In genomic region chr3:88231207-88231606, GRCh38 we compare ENCODE assay signal across 33 cellular contexts.
DNase-seq lines count a peak whose midpoint lies in the region; ATAC-seq and TF ChIP-seq lines count a peak whose summit lies in the region.
"Had no signal": no experiment of that assay in that cellular context is flagged by ENCODE, and none has a peak within 500 bp of the region (broad histone marks: within the 10 kb centered on the region; RNA-seq: fewer than 3 reads in every experiment).

No MANE protein-coding gene starts in this region.

- ATAC-seq in WTC11, result 0 out of 2 replicates have a peak, but pooled peaks have one; percentile 34
- ATAC-seq: activated CD8-positive, alpha-beta T cell treated with anti-CD3 and anti-CD28 coated beads for 36 hours; activated naive CD8-positive, alpha-beta T cell treated with anti-CD3 and anti-CD28 coated beads, Interleukin-2, amount 50 U/mL, for 24 hours; left lobe of liver; naive thymus-derived CD4-positive, alpha-beta T cell had no signal

- DNase-seq in MCF 10A (ENCODE audit: unreplicated experiment), result peak; percentile 11
- no peak for DNase-seq in breast epithelium (ENCODE audit: low spot score in 2 of 2)
- no peak for DNase-seq in WTC11 (ENCODE audit: low spot score)
- peak; percentile 9 for DNase-seq in glomerular visceral epithelial cell (ENCODE audit: extremely low spot score)
- DNase-seq in smooth muscle cell (lab: John Stamatoyannopoulos, UW; ENCODE audit: unreplicated experiment), result no peak
- no peak for DNase-seq in GM19240 (ENCODE audit: insufficient read length, low spot score)
- no peak for DNase-seq in epidermal melanocyte (ENCODE audit: insufficient read length, low spot score)
- no peak for DNase-seq in ovary
- DNase-seq: activated CD4-positive, alpha-beta T cell treated with anti-CD3 and anti-CD28 coated beads for 1 hour; activated CD8-positive, alpha-beta T cell treated with anti-CD3 and anti-CD28 coated beads for 36 hours; activated gamma-delta T cell; activated naive CD8-positive, alpha-beta T cell treated with anti-CD3 and anti-CD28 coated beads, Interleukin-2, amount 50 U/mL, for 24 hours; activated T-cell treated with anti-CD3 and anti-CD28 coated beads for 4 hours; AML-193; CD8-positive, alpha-beta memory T cell; colonic mucosa; effector memory CD4-positive, alpha-beta T cell; GF-D8; glutamatergic neuron; Kasumi-1; naive thymus-derived CD4-positive, alpha-beta T cell; NCI-H1048; NCI-H187 treated with DMSO at 0.1 percent for 48 hours; NCI-H226; nucleus accumbens; Right ventricle myocardium superior; spleen; stimulated activated CD4-positive, alpha-beta T cell treated with anti-CD3 and anti-CD28 coated beads, Interleukin-2, amount 100 ng/mL, for 48 hours had no signal

- TF ChIP-seq POLR2A in breast epithelium (IDR thresholded peaks at IDR 0.05), result no peak
- TF ChIP-seq POLR2A in ovary (IDR thresholded peaks at IDR 0.05), result no peak

- H3K9me3 ChIP-seq in breast epithelium (no peaks in the 10 kb centered on the region), smooth muscle cell (replicated peaks; ENCODE audit: low read depth) (no peaks in the 10 kb centered on the region), ovary (no peaks in the 10 kb centered on the region)
- H3K9me3 ChIP-seq: colonic mucosa, spleen, suprapubic skin had no signal

- no TSS peak for BruUV-seq in MCF 10A (replicated peaks; lab: Mats Ljungman, UMichigan)

- no peak overlapping the region for H3K4me2 ChIP-seq in smooth muscle cell

- H3K27ac Mint-ChIP-seq in MCF 10A (ENCODE audit: low read depth, unreplicated experiment) (no peak overlapping the region), WTC11 (no peak overlapping the region; the same call in 1 of the 2 replicates)
- H3K27ac Mint-ChIP-seq: activated CD8-positive, alpha-beta T cell treated with anti-CD3 and anti-CD28 coated beads for 36 hours; activated naive CD8-positive, alpha-beta T cell treated with anti-CD3 and anti-CD28 coated beads, Interleukin-2, amount 50 U/mL, for 24 hours; brain; mesothelial cell of epicardium; naive thymus-derived CD4-positive, alpha-beta T cell; stimulated activated effector memory CD8-positive, alpha-beta T cell treated with anti-CD3 and anti-CD28 coated beads, Interleukin-12 subunit alpha, Interleukin-12 subunit beta, amount 100 ng/mL, for 72 hours had no signal

- CTCF ChIA-PET in MCF 10A (lab: Yijun Ruan, JAX) (interaction anchor here (0.6 kb wide), 1 partner anchor 8 kb away, joined by 4 read pairs; no protein-coding TSS in a partner anchor), WTC11 (lab: Charles Lee) (no interaction called here)

- H3K9ac ChIP-seq in smooth muscle cell (ENCODE audit: low read depth), result no peak overlapping the region

- H3K4me3 Mint-ChIP-seq in MCF 10A (ENCODE audit: unreplicated experiment), result no peak overlapping the region
- no peak overlapping the region for H3K4me3 Mint-ChIP-seq in WTC11
- H3K4me3 Mint-ChIP-seq: activated CD8-positive, alpha-beta T cell treated with anti-CD3 and anti-CD28 coated beads for 36 hours; activated naive CD8-positive, alpha-beta T cell treated with anti-CD3 and anti-CD28 coated beads, Interleukin-2, amount 50 U/mL, for 24 hours; brain; CD8-positive, alpha-beta memory T cell; mesothelial cell of epicardium; naive thymus-derived CD4-positive, alpha-beta T cell; stimulated activated effector memory CD8-positive, alpha-beta T cell treated with anti-CD3 and anti-CD28 coated beads, Interleukin-12 subunit alpha, Interleukin-12 subunit beta, amount 100 ng/mL, for 72 hours had no signal

- H3K79me2 ChIP-seq in smooth muscle cell (ENCODE audit: low read depth), result no peaks in the 10 kb centered on the region

- H3K36me3 ChIP-seq in breast epithelium, result no peaks in the 10 kb centered on the region
- H3K36me3 ChIP-seq in smooth muscle cell (ENCODE audit: low read depth), result no peaks in the 10 kb centered on the region
- H3K36me3 ChIP-seq in ovary, result no peaks in the 10 kb centered on the region
- H3K36me3 ChIP-seq: colonic mucosa, spleen, suprapubic skin had no signal

- no peaks in the 10 kb centered on the region for H3K27me3 Mint-ChIP-seq in MCF 10A (ENCODE audit: insufficient read depth, unreplicated experiment)
- no peaks in the 10 kb centered on the region for H3K27me3 Mint-ChIP-seq in WTC11 (ENCODE audit: low read depth)

- peaks cover 6% of the 10 kb centered on the region for H3K9me3 Mint-ChIP-seq in MCF 10A (ENCODE audit: unreplicated experiment)
- H3K9me3 Mint-ChIP-seq in WTC11, result peaks cover 9% of the 10 kb centered on the region; the same call in 1 of the 2 replicates
- H3K9me3 Mint-ChIP-seq: activated CD8-positive, alpha-beta T cell treated with anti-CD3 and anti-CD28 coated beads for 36 hours; activated naive CD8-positive, alpha-beta T cell treated with anti-CD3 and anti-CD28 coated beads, Interleukin-2, amount 50 U/mL, for 24 hours; CD8-positive, alpha-beta memory T cell; naive thymus-derived CD4-positive, alpha-beta T cell; stimulated activated effector memory CD8-positive, alpha-beta T cell treated with anti-CD3 and anti-CD28 coated beads, Interleukin-12 subunit alpha, Interleukin-12 subunit beta, amount 100 ng/mL, for 72 hours had no signal

- H4K20me1 ChIP-seq in smooth muscle cell (ENCODE audit: low read depth), result no peaks in the 10 kb centered on the region

- 61% methylated on average over 4 of the region's 4 CpGs for WGBS in smooth muscle cell (ENCODE audit: low lambda C conversion rate)
- 92 to 94% (median 93%) methylated on average over 4 of the region's 4 CpGs for WGBS in ovary, 3 donors

- TF ChIP-seq EP300 in ovary (IDR thresholded peaks at IDR 0.05), result no peak

- H3K36me3 Mint-ChIP-seq in MCF 10A (ENCODE audit: insufficient read depth, unreplicated experiment) (no peaks in the 10 kb centered on the region), WTC11 (no peaks in the 10 kb centered on the region)
- H3K36me3 Mint-ChIP-seq: CD8-positive, alpha-beta memory T cell; mesothelial cell of epicardium; naive thymus-derived CD4-positive, alpha-beta T cell; stimulated activated effector memory CD8-positive, alpha-beta T cell treated with anti-CD3 and anti-CD28 coated beads, Interleukin-12 subunit alpha, Interleukin-12 subunit beta, amount 100 ng/mL, for 72 hours had no signal

- TF ChIP-seq CTCF in MCF 10A (IDR thresholded peaks at IDR 0.05; ENCODE audit: unreplicated experiment) (no peak), breast epithelium (IDR thresholded peaks at IDR 0.05) (no peak), WTC11 (IDR thresholded peaks at IDR 0.05) (no peak), smooth muscle cell (IDR thresholded peaks at IDR 0.05; ENCODE audit: borderline replicate concordance, insufficient read depth, poor library complexity, severe bottlenecking) (no peak), ovary (IDR thresholded peaks at IDR 0.05) (no peak)

- H3K27ac ChIP-seq in breast epithelium (no peak overlapping the region), smooth muscle cell (ENCODE audit: low read depth) (peak overlapping the region; percentile 23), ovary (no peak overlapping the region)
- H3K27ac ChIP-seq: colonic mucosa, spleen, suprapubic skin had no signal

- H3K27me3 ChIP-seq in breast epithelium, result no peaks in the 10 kb centered on the region
- no peaks in the 10 kb centered on the region for H3K27me3 ChIP-seq in smooth muscle cell (ENCODE audit: low read depth)
- no peaks in the 10 kb centered on the region for H3K27me3 ChIP-seq in ovary
- H3K27me3 ChIP-seq: colonic mucosa, spleen, suprapubic skin had no signal

- POLR2A ChIA-PET in MCF 10A (lab: Yijun Ruan, JAX) (no interaction called here), WTC11 (lab: Charles Lee) (no interaction called here)

- H3K4me1 Mint-ChIP-seq in MCF 10A (ENCODE audit: insufficient read depth, unreplicated experiment) (peaks cover 8% of the 10 kb centered on the region), WTC11 (peaks cover 7% of the 10 kb centered on the region)
- H3K4me1 Mint-ChIP-seq: activated naive CD8-positive, alpha-beta T cell treated with anti-CD3 and anti-CD28 coated beads, Interleukin-2, amount 50 U/mL, for 24 hours; brain; CD8-positive, alpha-beta memory T cell; naive thymus-derived CD4-positive, alpha-beta T cell; stimulated activated effector memory CD8-positive, alpha-beta T cell treated with anti-CD3 and anti-CD28 coated beads, Interleukin-12 subunit alpha, Interleukin-12 subunit beta, amount 100 ng/mL, for 72 hours had no signal

- no peak overlapping the region for H2AFZ ChIP-seq in smooth muscle cell (ENCODE audit: low read depth)

- intact Hi-C loops in MCF 10A (cut with micrococcal nuclease), result no loop called here
- intact Hi-C loops in breast epithelium (cut with DNase I; ENCODE audit: low total_unique reads), result no loop called here
- intact Hi-C loops in ovary (cut with DNase I), result no loop called here

- no peaks in the 10 kb centered on the region for H3K4me1 ChIP-seq in breast epithelium
- H3K4me1 ChIP-seq in smooth muscle cell (ENCODE audit: low read depth), result no peaks in the 10 kb centered on the region
- no peaks in the 10 kb centered on the region for H3K4me1 ChIP-seq in ovary (ENCODE audit: insufficient read depth)
- H3K4me1 ChIP-seq: colonic mucosa, spleen, suprapubic skin had no signal

- no peaks in the 10 kb centered on the region for H3F3A ChIP-seq in smooth muscle cell (ENCODE audit: low read depth)

- H3K4me3 ChIP-seq in breast epithelium (no peak overlapping the region), smooth muscle cell (no peak overlapping the region), ovary (no peak overlapping the region)
- H3K4me3 ChIP-seq: colonic mucosa, spleen, suprapubic skin had no signal

TF ChIP-seq in WTC11, 78 proteins besides CTCF, POLR2A, EP300 and RAD21 (continues in another document):
- TF ChIP-seq JUN (CRISPR knock-in tag; IDR thresholded peaks at IDR 0.05) (no peak), IRF1 (CRISPR knock-in tag; IDR thresholded peaks at IDR 0.05) (no peak)

Comparison
In these comparisons a context has a peak if more than half of its experiments do, and no peak if none do; other contexts are left out.
1. DNase-seq: peak in MCF 10A (single experiment) and glomerular visceral epithelial cell (single experiment); none in breast epithelium (0 of 2), WTC11 (single experiment), smooth muscle cell (single experiment), GM19240 (single experiment), epidermal melanocyte (single experiment) and ovary (0 of 5).